9 cellular contexts compared by ENCODE assay signal in genomic region chr10:50508315-50509051, GRCh38.
DNase-seq lines count a peak whose midpoint lies in the region; ATAC-seq and TF ChIP-seq lines count a peak whose summit lies in the region.
"Had no signal": no experiment of that assay in that cellular context is flagged by ENCODE, and none has a peak within 500 bp of the region (broad histone marks: within the 10 kb centered on the region; RNA-seq: fewer than 3 reads in every experiment).

No MANE protein-coding gene starts in this region.

- H3K27ac Mint-ChIP-seq in glutamatergic neuron (ENCODE audit: unreplicated experiment) = no peak overlapping the region

- intact Hi-C loops in dorsolateral prefrontal cortex (cut with DNase I) = loop anchor here (5.0 kb wide), 3 partner anchors 44 to 114 kb away; partner anchors contain the start of gene SGMS1 (in 2 of the 2)
- intact Hi-C loops in uterus (cut with DNase I; ENCODE audit: low total_unique reads) = no loop called here

- peaks cover 9% of the 10 kb centered on the region for H3K4me1 Mint-ChIP-seq in glutamatergic neuron (ENCODE audit: low read depth, unreplicated experiment)

- DNase-seq in DMS53 treated with DMSO at 0.1 percent for 48 hours (lab: John Stamatoyannopoulos, UW; ENCODE audit: unreplicated experiment) (peak; percentile 51), dorsolateral prefrontal cortex (no peak), ecto neural progenitor cell (ENCODE audit: low spot score) (no peak), glutamatergic neuron (no peak), uterus (no peak), GM03348 (ENCODE audit: low spot score) (no peak)
- DNase-seq: gastrocnemius medialis had no signal

- H3K4me1 ChIP-seq in uterus = no peaks in the 10 kb centered on the region

- TF ChIP-seq CTCF in dorsolateral prefrontal cortex (IDR thresholded peaks at IDR 0.05 in 54 of 56, conservative IDR thresholded peaks at IDR 0.05 in 2 of 56; ENCODE audit: low read depth in 1 of 56, partially characterized antibody in 56 of 56) = no peak
- TF ChIP-seq CTCF in glutamatergic neuron (IDR thresholded peaks at IDR 0.05; ENCODE audit: partially characterized antibody, unreplicated experiment) = no peak
- TF ChIP-seq CTCF in uterus (IDR thresholded peaks at IDR 0.05) = no peak

- no peaks in the 10 kb centered on the region for H3K27me3 Mint-ChIP-seq in glutamatergic neuron (ENCODE audit: unreplicated experiment)

- H3K36me3 Mint-ChIP-seq in glutamatergic neuron (ENCODE audit: unreplicated experiment) = no peaks in the 10 kb centered on the region

- no peaks in the 10 kb centered on the region for H3K27me3 ChIP-seq in dorsolateral prefrontal cortex
- H3K27me3 ChIP-seq in uterus = no peaks in the 10 kb centered on the region
- H3K27me3 ChIP-seq: gastrocnemius medialis had no signal

- ATAC-seq in GM19351 (IDR thresholded peaks at IDR 0.05; ENCODE audit: unreplicated experiment) (peak; percentile 73), HG03175 (IDR thresholded peaks at IDR 0.05; ENCODE audit: unreplicated experiment) (peak; percentile 76)

- no peaks in the 10 kb centered on the region for H3K9me3 Mint-ChIP-seq in glutamatergic neuron (ENCODE audit: unreplicated experiment)

- H3K4me3 Mint-ChIP-seq in glutamatergic neuron (ENCODE audit: unreplicated experiment) = no peak overlapping the region

- H3K4me3 ChIP-seq in dorsolateral prefrontal cortex (no peak overlapping the region), uterus (no peak overlapping the region)
- H3K4me3 ChIP-seq: gastrocnemius medialis had no signal

- no peaks in the 10 kb centered on the region for H3K36me3 ChIP-seq in uterus
- H3K36me3 ChIP-seq: gastrocnemius medialis had no signal

- no peaks in the 10 kb centered on the region for H3K9me3 ChIP-seq in uterus
- H3K9me3 ChIP-seq: gastrocnemius medialis had no signal

- H3K27ac ChIP-seq in dorsolateral prefrontal cortex = peak overlapping the region; percentile 79 to 100 (median 97)
- no peak overlapping the region for H3K27ac ChIP-seq in uterus
- H3K27ac ChIP-seq: gastrocnemius medialis had no signal

- TF ChIP-seq POLR2A in uterus (IDR thresholded peaks at IDR 0.05) = no peak

Comparison
In these comparisons a context has a peak if more than half of its experiments do, and no peak if none do; other contexts are left out.
1. H3K27ac ChIP-seq: peak in dorsolateral prefrontal cortex (59 of 59); none in uterus (0 of 2).